21 cellular contexts compared by ENCODE assay signal in genomic region chr16:80946481-80946880, GRCh38.
"Had no signal": no experiment of that assay in that cellular context is flagged by ENCODE, and none has a peak within 500 bp of the region (broad histone marks: within the 10 kb centered on the region; RNA-seq: fewer than 3 reads in every experiment).

No MANE protein-coding gene starts in this region.

- H3K27me3 ChIP-seq: adrenal gland, neural progenitor cell had no signal

- DNase-seq: activated CD4-positive, alpha-beta memory T cell treated with anti-CD3 and anti-CD28 coated beads, Interleukin-2, amount 10 ng/mL, durations not matched to agents 7 days and 5 days; activated CD4-positive, alpha-beta T cell treated with anti-CD3 and anti-CD28 coated beads, Interleukin-2, amount 10 ng/mL, durations not matched to agents 24 days and 14 days; activated gamma-delta T cell treated with Interleukin-2 at 50 U/mL for 16 hours; adrenal gland; effector memory CD8-positive, alpha-beta T cell; esophagus squamous epithelium; foreskin fibroblast; immature natural killer cell; mammary epithelial cell; naive thymus-derived CD8-positive, alpha-beta T cell; posterior cingulate gyrus; stimulated activated CD4-positive, alpha-beta T cell treated with anti-CD3 and anti-CD28 coated beads, Interleukin-4, amount 100 ng/mL, for 4 hours; stimulated activated naive CD8-positive, alpha-beta T cell treated with anti-CD3 and anti-CD28 coated beads, Interleukin-15, Interleukin-2, amounts not matched to agents 100 U/mL and 50 U/mL, for 24 hours; substantia nigra; tibial artery had no signal

- H2AFZ ChIP-seq: neural progenitor cell had no signal

- H3K9ac ChIP-seq: neural progenitor cell had no signal

- H3K36me3 ChIP-seq: adrenal gland, esophagus squamous epithelium, neural progenitor cell, tibial artery had no signal

- H3K27ac ChIP-seq: adrenal gland, esophagus squamous epithelium, neural progenitor cell, tibial artery, VCaP had no signal

- H3K4me1 ChIP-seq: adrenal gland, tibial artery had no signal

- FAIRE-seq: astrocyte, colon had no signal

- H3K4me3 ChIP-seq: adrenal gland, esophagus squamous epithelium, neural progenitor cell, tibial artery had no signal

- ATAC-seq: activated CD4-positive, CD25-positive, alpha-beta regulatory T cell treated with anti-CD3 and anti-CD28 coated beads, Interleukin-2, amount 50 U/mL, for 24 hours; effector memory CD8-positive, alpha-beta T cell; left lobe of liver; naive thymus-derived CD8-positive, alpha-beta T cell had no signal

- H3K9me3 ChIP-seq: adrenal gland, esophagus squamous epithelium, tibial artery had no signal

- H3K4me2 ChIP-seq: neural progenitor cell had no signal
